ENCODE assay signal across 18 cellular contexts in the genomic region with DNA sequence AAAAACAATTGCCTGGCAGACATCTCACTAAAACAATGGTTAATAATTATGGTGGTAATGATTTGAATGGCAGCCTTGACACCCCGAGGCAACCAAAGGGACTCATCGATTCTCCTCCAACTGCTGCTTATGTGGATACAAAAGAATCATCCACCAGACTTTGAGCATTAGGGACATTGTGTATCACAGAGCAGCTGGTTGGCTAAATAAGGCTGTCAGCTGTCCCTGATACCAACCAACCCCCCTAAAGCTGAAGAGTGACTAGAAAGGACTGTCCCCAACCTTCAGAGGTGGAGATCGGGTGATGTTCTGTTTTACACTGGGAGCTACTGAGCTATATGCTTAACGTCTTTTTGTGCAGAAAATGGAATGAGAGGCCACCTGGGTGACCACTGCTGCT. TPM values are rescaled to one million over a fixed set of nuclear protein-coding genes. Genes with fewer than 3 reads are reported as not detected.
DNase-seq lines count a peak whose midpoint lies in the region; ATAC-seq, FAIRE-seq and TF ChIP-seq lines count a peak whose summit lies in the region.
"Had no signal": no experiment of that assay in that cellular context is flagged by ENCODE, and none has a peak within 500 bp of the region (broad histone marks: within the 10 kb centered on the region; RNA-seq: fewer than 3 reads in every experiment).

No MANE protein-coding gene starts in this region.

- ATAC-seq in activated B cell treated with CpG ODN at 0.5 μM for 24 hours (ENCODE audit: low read depth) (no peak), naive B cell (ENCODE audit: low read depth in 2 of 2) (no peak), HG02798 (IDR thresholded peaks at IDR 0.05; ENCODE audit: poor library complexity, unreplicated experiment) (no peak), upper lobe of right lung (no peak)

- peaks cover 3% of the 10 kb centered on the region for H3K27me3 Mint-ChIP-seq in Caco-2 (ENCODE audit: insufficient read depth, unreplicated experiment)
- no peaks in the 10 kb centered on the region for H3K27me3 Mint-ChIP-seq in activated B cell treated with CpG ODN at 0.5 μM for 24 hours
- H3K27me3 Mint-ChIP-seq in naive B cell, result no peaks in the 10 kb centered on the region

- no peak for FAIRE-seq in GM12891 (lab: Jason Lieb, UNC)
- FAIRE-seq: astrocyte, TTC549 had no signal

- H3K27ac Mint-ChIP-seq in Caco-2 (ENCODE audit: unreplicated experiment) (no peak overlapping the region), activated B cell treated with CpG ODN at 0.5 μM for 24 hours (peak overlapping the region; percentile 96), naive B cell (peak overlapping the region; percentile 88 to 99 (median 97))

- peaks cover 0 to 5% (median 0%) of the 10 kb centered on the region in 11 experiments; a peak in 1 of 22 replicates for H3K9me3 ChIP-seq in BLaER1 treated with 17β-estradiol and CSF1 and Interleukin-3, amounts not matched to agents 10 nM and 100 nM (replicated peaks in 1 of 11)
- H3K9me3 ChIP-seq in Caco-2 (peaks cover 5% of the 10 kb centered on the region; the same call in 1 of the 2 replicates), SK-N-SH (no peaks in the 10 kb centered on the region), upper lobe of right lung (no peaks in the 10 kb centered on the region)
- H3K9me3 ChIP-seq: esophagus squamous epithelium, transverse colon had no signal

- no peaks in the 10 kb centered on the region for H3K27me3 ChIP-seq in BLaER1 treated with 17β-estradiol and CSF1 and Interleukin-3, amounts not matched to agents 10 nM and 100 nM
- H3K27me3 ChIP-seq in Caco-2 (replicated peaks; ENCODE audit: control insufficient read depth, insufficient read depth, low read length) (no peaks in the 10 kb centered on the region), SK-N-SH (ENCODE audit: insufficient read depth) (no peaks in the 10 kb centered on the region), upper lobe of right lung (no peaks in the 10 kb centered on the region)
- H3K27me3 ChIP-seq: esophagus squamous epithelium, hepatocyte, transverse colon had no signal

- no peak overlapping the region for H2AFZ ChIP-seq in SK-N-SH (ENCODE audit: low read depth)
- H2AFZ ChIP-seq: hepatocyte had no signal

- intact Hi-C loops in Caco-2 (cut with micrococcal nuclease; ENCODE audit: unreplicated experiment) (no loop called here), activated B cell treated with CpG ODN at 0.5 μM for 24 hours (cut with micrococcal nuclease) (loop anchor here (10.0 kb wide), 1 partner anchor 568 kb away; the partner anchor contains the start of gene BBX), upper lobe of right lung (cut with DNase I) (no loop called here)

- peak overlapping the region in 1 of 11 experiments; percentile 91; a peak in 1 of 22 replicates for H3K27ac ChIP-seq in BLaER1 treated with 17β-estradiol and CSF1 and Interleukin-3, amounts not matched to agents 10 nM and 100 nM
- H3K27ac ChIP-seq in SK-N-SH (ENCODE audit: low read depth in 2 of 2, low read length in 1 of 2) (no peak overlapping the region), upper lobe of right lung (no peak overlapping the region)
- H3K27ac ChIP-seq: hepatocyte, transverse colon had no signal

- peaks cover 23 to 36% (median 31%) of the 10 kb centered on the region in 10 experiments for H3K4me1 ChIP-seq in BLaER1 treated with 17β-estradiol and CSF1 and Interleukin-3, amounts not matched to agents 10 nM and 100 nM
- H3K4me1 ChIP-seq in Caco-2 (0 out of 2 replicates have a peak, but pooled peaks cover 3% of the 10 kb centered on the region), SK-N-SH (ENCODE audit: control insufficient read depth in 1 of 2, insufficient read depth in 2 of 2, low read depth in 1 of 2, low read length in 1 of 2) (peaks cover 0 to 25% of the 10 kb centered on the region in 2 experiments; a peak in 2 of 4 replicates), upper lobe of right lung (peaks cover 14% of the 10 kb centered on the region)

- no peak overlapping the region for H3K9ac ChIP-seq in BLaER1 treated with 17β-estradiol and CSF1 and Interleukin-3, amounts not matched to agents 10 nM and 100 nM
- H3K9ac ChIP-seq in SK-N-SH, result no peak overlapping the region

- H3K9me2 ChIP-seq in SK-N-SH, result no peaks in the 10 kb centered on the region

- H3K4me1 Mint-ChIP-seq in Caco-2 (ENCODE audit: low read depth, unreplicated experiment) (no peaks in the 10 kb centered on the region), activated B cell treated with CpG ODN at 0.5 μM for 24 hours (peaks cover 36% of the 10 kb centered on the region), naive B cell (peaks cover 25 to 43% (median 31%) of the 10 kb centered on the region in 3 donors)

- TF ChIP-seq POLR2A in GM12891 (IDR thresholded peaks at IDR 0.05; ENCODE audit: low read depth, low read length), result no peak

- CTCF ChIA-PET in Caco-2 (lab: Charles Lee), result no interaction called here
- CTCF ChIA-PET in activated B cell treated with CpG ODN at 0.5 μM for 24 hours (lab: Charles Lee), result interaction anchor here (1.0 kb wide), 1 partner anchor 32 kb away, joined by 5 read pairs; no protein-coding TSS in a partner anchor
- CTCF ChIA-PET in SK-N-SH (lab: Yijun Ruan, JAX), result interaction anchor here (1.4 kb wide), 1 partner anchor 385 kb away, joined by 4 read pairs; no protein-coding TSS in a partner anchor

- no peak for TF ChIP-seq CTCF in Caco-2 (IDR thresholded peaks at IDR 0.05; ENCODE audit: insufficient read depth in 1 of 2, low read depth in 1 of 2, low read length in 1 of 2, severe bottlenecking in 1 of 2, unreplicated experiment in 1 of 2)
- TF ChIP-seq CTCF in activated B cell treated with CpG ODN at 0.5 μM for 24 hours (IDR thresholded peaks at IDR 0.05), result no peak
- TF ChIP-seq CTCF in SK-N-SH (IDR thresholded peaks at IDR 0.05), result no peak
- TF ChIP-seq CTCF in upper lobe of right lung (IDR thresholded peaks at IDR 0.05), result no peak

- H4K20me1 ChIP-seq in BLaER1 treated with 17β-estradiol and CSF1 and Interleukin-3, amounts not matched to agents 10 nM and 100 nM, result peaks cover 0 to 12% (median 0%) of the 10 kb centered on the region in 11 experiments; a peak in 6 of 22 replicates
- no peaks in the 10 kb centered on the region for H4K20me1 ChIP-seq in SK-N-SH (ENCODE audit: insufficient read depth)

- TF ChIP-seq EP300 in SK-N-SH (IDR thresholded peaks at IDR 0.05; ENCODE audit: borderline replicate concordance in 1 of 2, low read depth in 1 of 2, low read length in 1 of 2), result no peak

- H3K4me3 Mint-ChIP-seq in Caco-2 (ENCODE audit: unreplicated experiment), result peak overlapping the region; percentile 91
- peak overlapping the region; percentile 92 for H3K4me3 Mint-ChIP-seq in activated B cell treated with CpG ODN at 0.5 μM for 24 hours
- peak overlapping the region in 6 of 8 donors; percentile 32 to 99 (median 94) for H3K4me3 Mint-ChIP-seq in naive B cell

- no peaks in the 10 kb centered on the region for H3F3A ChIP-seq in SK-N-SH (replicated peaks; ENCODE audit: insufficient read depth)

- DNase-seq in Caco-2, result no peak
- no peak for DNase-seq in activated B cell treated with CpG ODN at 0.5 μM for 24 hours
- no peak for DNase-seq in naive B cell
- no peak for DNase-seq in SK-N-SH
- DNase-seq in upper lobe of right lung, result no peak
- DNase-seq in GM12891 (ENCODE audit: insufficient read length, low spot score), result no peak
- DNase-seq: activated CD8-positive, alpha-beta memory T cell treated with anti-CD3 and anti-CD28 coated beads, Interleukin-2, amount 50 U/mL, for 48 hours; esophagus squamous epithelium; GF-D8; SIG-M5; transverse colon had no signal

- POLR2A ChIA-PET in Caco-2 (lab: Charles Lee), result no interaction called here
- POLR2A ChIA-PET in activated B cell treated with CpG ODN at 0.5 μM for 24 hours (lab: Charles Lee), result interaction anchor here (1.1 to 11.1 kb wide), 5 partner anchors 8 to 130 kb away, joined by 3 to 211 read pairs (median 8); partner anchors contain the start of gene IFT57
- POLR2A ChIA-PET in SK-N-SH (lab: Yijun Ruan, JAX), result no interaction called here

- peak overlapping the region in 10 of 11 experiments; percentile 77 to 99 (median 89); a peak in 18 of 22 replicates for H3K4me2 ChIP-seq in BLaER1 treated with 17β-estradiol and CSF1 and Interleukin-3, amounts not matched to agents 10 nM and 100 nM
- no peak overlapping the region for H3K4me2 ChIP-seq in SK-N-SH

- BruUV-seq in Caco-2 (replicated peaks; lab: Mats Ljungman, UMichigan), result no TSS peak

- no peak overlapping the region for H3K4me3 ChIP-seq in BLaER1 treated with 17β-estradiol and CSF1 and Interleukin-3, amounts not matched to agents 10 nM and 100 nM
- no peak overlapping the region for H3K4me3 ChIP-seq in Caco-2 (ENCODE audit: low read depth, low read length)
- no peak overlapping the region for H3K4me3 ChIP-seq in SK-N-SH (ENCODE audit: low read depth in 2 of 2, low read length in 1 of 2)
- no peak overlapping the region for H3K4me3 ChIP-seq in upper lobe of right lung
- H3K4me3 ChIP-seq: hepatocyte had no signal

- peaks cover 0 to 3% (median 0%) of the 10 kb centered on the region in 11 experiments; a peak in 2 of 22 replicates for H3K36me3 ChIP-seq in BLaER1 treated with 17β-estradiol and CSF1 and Interleukin-3, amounts not matched to agents 10 nM and 100 nM
- H3K36me3 ChIP-seq in Caco-2 (ENCODE audit: control insufficient read depth, insufficient read depth, low read length), result no peaks in the 10 kb centered on the region
- no peaks in the 10 kb centered on the region for H3K36me3 ChIP-seq in SK-N-SH (replicated peaks in 1 of 2; ENCODE audit: control insufficient read depth in 1 of 2, insufficient read depth in 2 of 2, low read length in 1 of 2)
- H3K36me3 ChIP-seq in upper lobe of right lung, result no peaks in the 10 kb centered on the region
- H3K36me3 ChIP-seq: esophagus squamous epithelium, transverse colon had no signal

- H3K36me3 Mint-ChIP-seq in Caco-2 (ENCODE audit: insufficient read depth, unreplicated experiment) (peaks cover 5% of the 10 kb centered on the region), activated B cell treated with CpG ODN at 0.5 μM for 24 hours (ENCODE audit: low read depth) (peaks cover 16% of the 10 kb centered on the region), naive B cell (peaks cover 0 to 14% of the 10 kb centered on the region in 2 donors)
- H3K36me3 Mint-ChIP-seq: CD14-positive monocyte had no signal

- no peak for TF ChIP-seq RAD21 in SK-N-SH (IDR thresholded peaks at IDR 0.05; ENCODE audit: low read length)

- H3K9me3 Mint-ChIP-seq in Caco-2 (ENCODE audit: unreplicated experiment) (no peaks in the 10 kb centered on the region), activated B cell treated with CpG ODN at 0.5 μM for 24 hours (no peaks in the 10 kb centered on the region), naive B cell (peaks cover 0 to 4% (median 0%) of the 10 kb centered on the region in 7 donors)
- H3K9me3 Mint-ChIP-seq: dendritic cell treated with granulocyte-macrophage colony-stimulating factor and Interleukin-4, amounts not matched to agents 40 ng/mL and 50 ng/mL, for 4 days had no signal

- H3K79me2 ChIP-seq in SK-N-SH (ENCODE audit: insufficient read depth), result peaks cover 30% of the 10 kb centered on the region

- WGBS in SK-N-SH (ENCODE audit: low lambda C conversion rate), result 91% methylated on average over 4 of the region's 4 CpGs

RNA-seq across cellular contexts. Expression of gene CD47, which starts 1.7 kb away (rescaled TPM):
- total RNA-seq in Caco-2 (2022), result 15.5 and 15.8 TPM in 2 replicates
- 158 and 184 TPM in 2 replicates for total RNA-seq in activated B cell treated with CpG ODN at 0.5 μM for 24 hours
- polyA plus RNA-seq in naive B cell (ENCODE audit: low read depth in 6 of 6), result 100 to 1,000 TPM; 219 to 439 (median 284) TPM
- polyA plus RNA-seq in SK-N-SH (2012; rRNA removed), result 19.6 and 20.0 TPM in 2 replicates
- 27.8 and 35.8 TPM in 2 replicates for polyA plus RNA-seq in SK-N-SH (2012; cell fraction: cytosol; rRNA removed)
- 11.7 and 24.3 TPM in 2 replicates for polyA plus RNA-seq in SK-N-SH (2012; cell fraction: nucleus; rRNA removed)
- total RNA-seq in upper lobe of right lung, result 228 TPM
- 62.8 TPM for polyA plus RNA-seq in GM12891 (2012; ENCODE audit: low read depth, missing spikeins)
